Comparison of ENCODE assay signal across 15 cellular contexts in genomic region chr5:164191240-164191639, GRCh38.
A peak's percentile ranks its signal among the peaks of the same experiment; 100 is the strongest.
DNase-seq lines count a peak whose midpoint lies in the region; ATAC-seq and TF ChIP-seq lines count a peak whose summit lies in the region.
"Had no signal": no experiment of that assay in that cellular context is flagged by ENCODE, and none has a peak within 500 bp of the region (broad histone marks: within the 10 kb centered on the region; RNA-seq: fewer than 3 reads in every experiment).

No MANE protein-coding gene starts in this region.

- H3K4me1 ChIP-seq in right atrium auricular region, result peaks cover 0 to 27% of the 10 kb centered on the region in 2 donors
- no peaks in the 10 kb centered on the region for H3K4me1 ChIP-seq in mammary epithelial cell (ENCODE audit: insufficient read depth, low read length)

- in situ Hi-C loops in mammary epithelial cell (cut with MboI; ENCODE audit: low sequenced_read_pairs in 2 of 2), result no loop called here

- ATAC-seq in Right ventricle myocardium superior (ENCODE audit: poor library complexity), result peak; percentile 55
- no peak for ATAC-seq in activated CD8-positive, alpha-beta memory T cell treated with anti-CD3 and anti-CD28 coated beads, Interleukin-2, amount 10 ng/mL, durations not matched to agents 7 days and 5 days

- intact Hi-C loops in Right ventricle myocardium superior (cut with DNase I) (no loop called here), mammary epithelial cell (cut with micrococcal nuclease) (no loop called here)

- no peaks in the 10 kb centered on the region for H3K27me3 Mint-ChIP-seq in T-helper 2 cell treated with Interferon-gamma antibody and Interleukin-4, amounts not matched to agents 5 μg/mL and 100 μg/mL, for 36 hours (ENCODE audit: low read depth)
- H3K27me3 Mint-ChIP-seq in activated CD8-positive, alpha-beta memory T cell treated with anti-CD3 and anti-CD28 coated beads, Interleukin-2, amount 10 ng/mL, durations not matched to agents 7 days and 5 days, result no peaks in the 10 kb centered on the region
- H3K27me3 Mint-ChIP-seq: activated naive CD8-positive, alpha-beta T cell treated with anti-CD3 and anti-CD28 coated beads, Interleukin-2, amount 10 ng/mL, durations not matched to agents 7 days and 5 days had no signal

- peak; percentile 44 for DNase-seq in Right ventricle myocardium superior
- DNase-seq in right atrium auricular region (ENCODE audit: low spot score), result no peak
- DNase-seq in mammary epithelial cell, result peak; percentile 12
- DNase-seq in kidney tubule cell (ENCODE audit: low spot score), result peak; percentile 2
- DNase-seq in T-helper 9 cell, result no peak
- DNase-seq in T-helper 2 cell treated with Interferon-gamma antibody and Interleukin-4, amounts not matched to agents 5 μg/mL and 100 μg/mL, for 36 hours (ENCODE audit: low spot score), result no peak
- no peak for DNase-seq in activated CD8-positive, alpha-beta memory T cell treated with anti-CD3 and anti-CD28 coated beads, Interleukin-2, amount 10 ng/mL, durations not matched to agents 7 days and 5 days
- DNase-seq in NCI-H2227 treated with DMSO at 0.1 percent for 48 hours (lab: John Stamatoyannopoulos, UW), result no peak
- DNase-seq: activated naive CD8-positive, alpha-beta T cell treated with anti-CD3 and anti-CD28 coated beads, Interleukin-2, amount 10 ng/mL, durations not matched to agents 7 days and 5 days; NCI-H1105; NCI-H524 treated with DMSO at 0.1 percent for 48 hours; SHP77; trophoblast cell had no signal

- H3K4me3 Mint-ChIP-seq in T-helper 2 cell treated with Interferon-gamma antibody and Interleukin-4, amounts not matched to agents 5 μg/mL and 100 μg/mL, for 36 hours, result no peak overlapping the region
- H3K4me3 Mint-ChIP-seq in activated CD8-positive, alpha-beta memory T cell treated with anti-CD3 and anti-CD28 coated beads, Interleukin-2, amount 10 ng/mL, durations not matched to agents 7 days and 5 days, result no peak overlapping the region
- H3K4me3 Mint-ChIP-seq: activated naive CD8-positive, alpha-beta T cell treated with anti-CD3 and anti-CD28 coated beads, Interleukin-2, amount 10 ng/mL, durations not matched to agents 7 days and 5 days had no signal

- peak overlapping the region; percentile 39 for H3K4me2 ChIP-seq in mammary epithelial cell (ENCODE audit: insufficient read depth, low read depth, low read length)

- dilution Hi-C loops in mammary epithelial cell (cut with HindIII; ENCODE audit: low sequenced_read_pairs), result no loop called here

- peaks cover 12% of the 10 kb centered on the region for H3K9me3 Mint-ChIP-seq in T-helper 2 cell treated with Interferon-gamma antibody and Interleukin-4, amounts not matched to agents 5 μg/mL and 100 μg/mL, for 36 hours
- H3K9me3 Mint-ChIP-seq in activated CD8-positive, alpha-beta memory T cell treated with anti-CD3 and anti-CD28 coated beads, Interleukin-2, amount 10 ng/mL, durations not matched to agents 7 days and 5 days (ENCODE audit: low read depth), result peaks cover 2% of the 10 kb centered on the region
- H3K9me3 Mint-ChIP-seq: activated naive CD8-positive, alpha-beta T cell treated with anti-CD3 and anti-CD28 coated beads, Interleukin-2, amount 10 ng/mL, durations not matched to agents 7 days and 5 days had no signal

- no peaks in the 10 kb centered on the region for H4K20me1 ChIP-seq in mammary epithelial cell (ENCODE audit: insufficient read depth, low read length)

- no peaks in the 10 kb centered on the region for H3K27me3 ChIP-seq in right atrium auricular region
- peaks cover 2% of the 10 kb centered on the region for H3K27me3 ChIP-seq in mammary epithelial cell (ENCODE audit: insufficient read depth, low read length)
- H3K27me3 ChIP-seq: neutrophil had no signal

- H3K4me1 Mint-ChIP-seq in T-helper 2 cell treated with Interferon-gamma antibody and Interleukin-4, amounts not matched to agents 5 μg/mL and 100 μg/mL, for 36 hours (ENCODE audit: low read depth), result no peaks in the 10 kb centered on the region
- no peaks in the 10 kb centered on the region for H3K4me1 Mint-ChIP-seq in activated CD8-positive, alpha-beta memory T cell treated with anti-CD3 and anti-CD28 coated beads, Interleukin-2, amount 10 ng/mL, durations not matched to agents 7 days and 5 days
- H3K4me1 Mint-ChIP-seq: activated naive CD8-positive, alpha-beta T cell treated with anti-CD3 and anti-CD28 coated beads, Interleukin-2, amount 10 ng/mL, durations not matched to agents 7 days and 5 days had no signal

- H3K27ac ChIP-seq in right atrium auricular region (peak overlapping the region in 1 of 2 donors; percentile 14), mammary epithelial cell (ENCODE audit: insufficient read depth, low read depth, low read length) (no peak overlapping the region)
- H3K27ac ChIP-seq: dorsolateral prefrontal cortex, neutrophil had no signal

- H3K4me3 ChIP-seq in right atrium auricular region, result no peak overlapping the region
- no peak overlapping the region for H3K4me3 ChIP-seq in mammary epithelial cell (replicated peaks in 1 of 3; ENCODE audit: insufficient read depth in 1 of 3, low read depth in 2 of 3, low read length in 3 of 3)
- H3K4me3 ChIP-seq: dorsolateral prefrontal cortex had no signal

- 6% methylated on average over 2 of the region's 3 CpGs for WGBS in mammary epithelial cell (ENCODE audit: low coverage, missing lambda C conversion rate)

- H2AFZ ChIP-seq in mammary epithelial cell (ENCODE audit: low read depth, low read length), result peak overlapping the region; percentile 45

- BruUV-seq in mammary epithelial cell (replicated peaks; lab: Mats Ljungman, UMichigan), result no TSS peak

- H3K27ac Mint-ChIP-seq in T-helper 2 cell treated with Interferon-gamma antibody and Interleukin-4, amounts not matched to agents 5 μg/mL and 100 μg/mL, for 36 hours, result no peak overlapping the region
- no peak overlapping the region for H3K27ac Mint-ChIP-seq in activated CD8-positive, alpha-beta memory T cell treated with anti-CD3 and anti-CD28 coated beads, Interleukin-2, amount 10 ng/mL, durations not matched to agents 7 days and 5 days
- H3K27ac Mint-ChIP-seq: activated naive CD8-positive, alpha-beta T cell treated with anti-CD3 and anti-CD28 coated beads, Interleukin-2, amount 10 ng/mL, durations not matched to agents 7 days and 5 days had no signal

- H3K36me3 Mint-ChIP-seq in T-helper 2 cell treated with Interferon-gamma antibody and Interleukin-4, amounts not matched to agents 5 μg/mL and 100 μg/mL, for 36 hours (ENCODE audit: low read depth), result no peaks in the 10 kb centered on the region
- H3K36me3 Mint-ChIP-seq in activated CD8-positive, alpha-beta memory T cell treated with anti-CD3 and anti-CD28 coated beads, Interleukin-2, amount 10 ng/mL, durations not matched to agents 7 days and 5 days, result no peaks in the 10 kb centered on the region
- H3K36me3 Mint-ChIP-seq: activated naive CD8-positive, alpha-beta T cell treated with anti-CD3 and anti-CD28 coated beads, Interleukin-2, amount 10 ng/mL, durations not matched to agents 7 days and 5 days had no signal

- TF ChIP-seq CTCF in right atrium auricular region (IDR thresholded peaks at IDR 0.05) (no peak), mammary epithelial cell (conservative IDR thresholded peaks at IDR 0.05 in 1 of 2, IDR thresholded peaks at IDR 0.05 in 1 of 2; ENCODE audit: extremely low read depth in 1 of 2, insufficient read depth in 1 of 2, low read depth in 1 of 2, low read length in 2 of 2) (no peak)

- no peaks in the 10 kb centered on the region for H3K79me2 ChIP-seq in mammary epithelial cell (ENCODE audit: insufficient read depth, low read length)

- no peaks in the 10 kb centered on the region for H3K36me3 ChIP-seq in right atrium auricular region
- no peaks in the 10 kb centered on the region for H3K36me3 ChIP-seq in mammary epithelial cell (ENCODE audit: insufficient read depth, low read length)
- H3K36me3 ChIP-seq: neutrophil had no signal

- no peak overlapping the region for H3K9ac ChIP-seq in mammary epithelial cell (ENCODE audit: insufficient read depth, low read length)

- no peaks in the 10 kb centered on the region for H3K9me3 ChIP-seq in right atrium auricular region
- no peaks in the 10 kb centered on the region for H3K9me3 ChIP-seq in mammary epithelial cell (replicated peaks; ENCODE audit: insufficient read depth, low read length)
- H3K9me3 ChIP-seq: neutrophil had no signal

- CTCF ChIA-PET in mammary epithelial cell (lab: Charles Lee; ENCODE audit: low non-redundant PET), result no interaction called here
- CTCF ChIA-PET in activated CD8-positive, alpha-beta memory T cell treated with anti-CD3 and anti-CD28 coated beads, Interleukin-2, amount 10 ng/mL, durations not matched to agents 7 days and 5 days (lab: Charles Lee), result no interaction called here

Comparison
In these comparisons a context has a peak if more than half of its experiments do, and no peak if none do; other contexts are left out.
1. DNase-seq: peak in Right ventricle myocardium superior (single experiment), mammary epithelial cell (single experiment) and kidney tubule cell (single experiment); none in right atrium auricular region (single experiment), T-helper 9 cell (single experiment), T-helper 2 cell treated with Interferon-gamma antibody and Interleukin-4, amounts not matched to agents 5 μg/mL and 100 μg/mL, for 36 hours (single experiment), activated CD8-positive, alpha-beta memory T cell treated with anti-CD3 and anti-CD28 coated beads, Interleukin-2, amount 10 ng/mL, durations not matched to agents 7 days and 5 days (single experiment) and NCI-H2227 treated with DMSO at 0.1 percent for 48 hours (single experiment).